ENCODE assay signal across 8 cellular contexts in the genomic region with DNA sequence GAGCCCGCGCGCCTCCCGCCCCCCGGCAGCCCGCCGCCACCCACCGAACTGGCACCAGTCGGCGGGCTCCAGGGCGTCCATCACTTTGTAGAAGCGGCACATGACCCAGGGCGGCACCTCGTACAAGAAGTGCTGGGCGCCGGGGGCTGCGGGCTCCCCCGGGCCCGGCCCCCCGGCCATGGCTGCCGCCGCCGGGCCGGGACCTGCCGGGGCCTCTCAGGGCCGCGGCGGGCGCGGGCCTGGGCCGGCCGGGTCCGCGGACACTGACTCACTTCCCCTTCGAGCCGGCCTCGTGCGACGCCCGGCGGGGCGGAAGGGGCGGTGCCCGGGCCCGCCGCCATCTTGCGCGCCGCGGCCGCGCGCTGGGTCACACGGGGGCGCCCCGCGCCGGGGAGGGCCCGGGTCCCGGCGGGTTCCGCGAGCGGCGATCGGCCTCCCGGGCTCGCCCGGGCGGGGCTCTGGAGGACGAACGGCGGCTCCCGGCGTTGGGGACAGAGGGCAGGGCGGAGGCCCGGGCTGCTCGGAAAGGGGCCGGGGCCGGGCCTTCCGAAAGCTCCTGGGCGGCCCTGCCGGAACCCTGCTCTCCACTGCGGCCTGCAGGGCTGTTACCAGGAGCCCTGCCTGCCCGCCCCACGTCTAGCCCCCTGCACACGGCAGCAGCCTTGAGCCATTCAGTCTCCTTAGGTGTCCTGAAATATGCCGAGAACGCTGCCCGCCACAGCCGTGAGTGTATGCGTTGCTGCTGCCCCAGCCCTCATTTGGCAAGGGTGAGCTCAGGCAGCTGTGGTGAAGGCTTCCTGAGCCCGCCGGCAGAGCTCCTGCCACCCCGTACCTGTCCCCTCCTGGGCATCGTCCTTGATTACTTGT. TPM values are rescaled to one million over a fixed set of nuclear protein-coding genes. Genes with fewer than 3 reads are reported as not detected.
DNase-seq lines count a peak whose midpoint lies in the region; ATAC-seq and TF ChIP-seq lines count a peak whose summit lies in the region.

A gene (minus strand): TSS at position 270 of the 867 bp plus-strand sequence. CDS start 90 bp downstream, at position 180.

- DNase-seq in CD4-positive, CD25-positive, alpha-beta regulatory T cell: peak; percentile 49 to 58 (median 52)
- DNase-seq in GM19238 (ENCODE audit: insufficient read length, low spot score) (peak; percentile 68), glomerular endothelial cell (ENCODE audit: extremely low read depth, low read depth, low spot score) (no peak), omental fat pad (ENCODE audit: low spot score) (no peak), uterus (peak in 1 of 2 donors; percentile 71)

- peak within 1 kb of the TSS; percentile 90 to 96 (median 94) for H3K27ac Mint-ChIP-seq in CD4-positive, CD25-positive, alpha-beta regulatory T cell
- H3K27ac Mint-ChIP-seq in activated naive CD8-positive, alpha-beta T cell: peak within 1 kb of the TSS; percentile 91

- H3K9me3 Mint-ChIP-seq in CD4-positive, CD25-positive, alpha-beta regulatory T cell: no peaks in the 10 kb centered on the region
- H3K9me3 Mint-ChIP-seq in activated naive CD8-positive, alpha-beta T cell (ENCODE audit: low read depth): no peaks in the 10 kb centered on the region

- peak within 1 kb of the TSS; percentile 55 for H3K4me3 ChIP-seq in CD4-positive, CD25-positive, alpha-beta regulatory T cell (ENCODE audit: low read depth, low read length)
- H3K4me3 ChIP-seq in uterus: peak within 1 kb of the TSS; percentile 36 to 54

- H3K9me3 ChIP-seq in CD4-positive, CD25-positive, alpha-beta regulatory T cell (ENCODE audit: control insufficient read depth in 2 of 2, low read length in 2 of 2): no peaks in the 10 kb centered on the region
- no peaks in the 10 kb centered on the region for H3K9me3 ChIP-seq in uterus

- peak within 1 kb of the TSS; percentile 78 for H3K27ac ChIP-seq in CD4-positive, CD25-positive, alpha-beta regulatory T cell (ENCODE audit: insufficient read depth, low read length, poor library complexity, severe bottlenecking)
- H3K27ac ChIP-seq in uterus: peak within 1 kb of the TSS; percentile 88 to 91

- H3K4me1 ChIP-seq in CD4-positive, CD25-positive, alpha-beta regulatory T cell (ENCODE audit: control insufficient read depth, insufficient read depth, low read length, poor library complexity, severe bottlenecking): peaks cover 21% of the 10 kb centered on the region
- no peaks in the 10 kb centered on the region for H3K4me1 ChIP-seq in uterus

- intact Hi-C loops in uterus (cut with DNase I; ENCODE audit: low total_unique reads): no loop called here

- TF ChIP-seq CTCF in omental fat pad (IDR thresholded peaks at IDR 0.05) (no peak), uterus (IDR thresholded peaks at IDR 0.05) (peak in 1 of 4 experiments; percentile 8)

- no peaks in the 10 kb centered on the region for H3K27me3 Mint-ChIP-seq in CD4-positive, CD25-positive, alpha-beta regulatory T cell
- H3K27me3 Mint-ChIP-seq in activated naive CD8-positive, alpha-beta T cell: no peaks in the 10 kb centered on the region

- no peaks in the 10 kb centered on the region for H3K36me3 ChIP-seq in CD4-positive, CD25-positive, alpha-beta regulatory T cell (ENCODE audit: control insufficient read depth, insufficient read depth, low read length)
- no peaks in the 10 kb centered on the region for H3K36me3 ChIP-seq in uterus

- peaks cover 0 to 18% (median 3%) of the 10 kb centered on the region in 4 donors for H3K4me1 Mint-ChIP-seq in CD4-positive, CD25-positive, alpha-beta regulatory T cell
- H3K4me1 Mint-ChIP-seq in activated naive CD8-positive, alpha-beta T cell (ENCODE audit: low read depth): peaks cover 19% of the 10 kb centered on the region

- H3K36me3 Mint-ChIP-seq in CD4-positive, CD25-positive, alpha-beta regulatory T cell: peaks cover 4% of the 10 kb centered on the region
- no peaks in the 10 kb centered on the region for H3K36me3 Mint-ChIP-seq in activated naive CD8-positive, alpha-beta T cell

- TF ChIP-seq POLR2A in Raji (IDR thresholded peaks at IDR 0.05; ENCODE audit: insufficient read depth, low read depth, low read length) (peak; percentile 46), uterus (IDR thresholded peaks at IDR 0.05) (peak; percentile 16 to 39)

- ATAC-seq in CD4-positive, CD25-positive, alpha-beta regulatory T cell (ENCODE audit: low read depth in 2 of 2): peak; percentile 80 to 81
- peak; percentile 66 for ATAC-seq in HG03460 (IDR thresholded peaks at IDR 0.05; ENCODE audit: unreplicated experiment)
- peak; percentile 74 for ATAC-seq in omental fat pad (ENCODE audit: low FRiP score)

- H3K4me3 Mint-ChIP-seq in CD4-positive, CD25-positive, alpha-beta regulatory T cell: peak within 1 kb of the TSS; percentile 88 to 93 (median 90)
- H3K4me3 Mint-ChIP-seq in activated naive CD8-positive, alpha-beta T cell: peak within 1 kb of the TSS; percentile 90

- no peaks in the 10 kb centered on the region for H3K27me3 ChIP-seq in CD4-positive, CD25-positive, alpha-beta regulatory T cell (ENCODE audit: control insufficient read depth, insufficient read depth, low read length)
- H3K27me3 ChIP-seq in uterus: no peaks in the 10 kb centered on the region

RNA-seq across cellular contexts. Expression of the gene that starts here (rescaled TPM):
- total RNA-seq in CD4-positive, CD25-positive, alpha-beta regulatory T cell: 64.7 TPM
- polyA plus RNA-seq in CD4-positive, CD25-positive, alpha-beta regulatory T cell: 10 to 100 TPM; 23.7 to 29.5 (median 26.0) TPM
- total RNA-seq in glomerular endothelial cell: 106 and 116 TPM in 2 replicates
- total RNA-seq in omental fat pad: 10 to 100 TPM; 43.1 to 85.3 (median 78.4) TPM
- total RNA-seq in uterus: 10 to 100 TPM in 3 of 4 donors, 1 to 10 TPM in 1; 9.7 to 52.6 (median 35.8) TPM

Comparison
In these comparisons a context has a peak if more than half of its experiments do, and no peak if none do; other contexts are left out.
1. DNase-seq: peak in CD4-positive, CD25-positive, alpha-beta regulatory T cell (3 of 3) and GM19238 (single experiment); none in glomerular endothelial cell (single experiment) and omental fat pad (single experiment).
2. Peak in every context shown above with its lines, with median percentiles within 50 percentile points of each other: ATAC-seq.